Comparison of ENCODE assay signal across 15 cellular contexts in genomic region chr7:127035203-127035849, GRCh38.
"Had no signal": no experiment of that assay in that cellular context is flagged by ENCODE, and none has a peak within 500 bp of the region (broad histone marks: within the 10 kb centered on the region; RNA-seq: fewer than 3 reads in every experiment).

No MANE protein-coding gene starts in this region.

- H3K27me3 ChIP-seq: ascending aorta, thyroid gland, uterus had no signal

- H3K9me3 Mint-ChIP-seq: activated naive CD4-positive, alpha-beta T cell treated with anti-CD3 and anti-CD28 coated beads for 36 hours; activated naive CD8-positive, alpha-beta T cell treated with anti-CD3 and anti-CD28 coated beads, Interleukin-2, amount 50 U/mL, for 24 hours; activated T-helper 2 cell treated with anti-CD3 and anti-CD28 coated beads, Interferon-gamma antibody, Interleukin-2, Interleukin-4, amounts not matched to agents 10 μg/mL and 5 μg/mL and 100 μg/mL, durations not matched to agents 14 hours and 24 hours and 36 hours had no signal

- DNase-seq: activated CD4-positive, alpha-beta T cell treated with anti-CD3 and anti-CD28 coated beads, Interleukin-2, amount 50 U/mL, for 4 hours; activated CD4-positive, CD25-positive, alpha-beta regulatory T cell treated with anti-CD3 and anti-CD28 coated beads, Interleukin-2, amount 50 U/mL, for 72 hours; activated naive CD4-positive, alpha-beta T cell treated with anti-CD3 and anti-CD28 coated beads for 36 hours; activated naive CD8-positive, alpha-beta T cell treated with anti-CD3 and anti-CD28 coated beads, Interleukin-2, amount 50 U/mL, for 24 hours; activated T-cell treated with anti-CD3 and anti-CD28 coated beads, Interleukin-2, amount 50 U/mL, for 1 hour; dorsolateral prefrontal cortex; stimulated activated CD4-positive, alpha-beta T cell treated with anti-CD3 and anti-CD28 coated beads, Interleukin-12 subunit alpha, Interleukin-12 subunit beta, amount 100 ng/mL, for 4 hours; T-helper 1 cell; T1000; thyroid gland; uterus had no signal

- H3K4me1 Mint-ChIP-seq: activated naive CD8-positive, alpha-beta T cell treated with anti-CD3 and anti-CD28 coated beads, Interleukin-2, amount 50 U/mL, for 24 hours; neural crest cell; stimulated activated effector memory CD8-positive, alpha-beta T cell treated with anti-CD3 and anti-CD28 coated beads, Interleukin-12 subunit alpha, Interleukin-12 subunit beta, amount 100 ng/mL, for 72 hours had no signal

- H3K27ac ChIP-seq: ascending aorta, dorsolateral prefrontal cortex, thyroid gland, uterus had no signal

- H3K4me3 Mint-ChIP-seq: activated naive CD4-positive, alpha-beta T cell treated with anti-CD3 and anti-CD28 coated beads for 36 hours; activated naive CD8-positive, alpha-beta T cell treated with anti-CD3 and anti-CD28 coated beads, Interleukin-2, amount 50 U/mL, for 24 hours; neural crest cell; stimulated activated effector memory CD8-positive, alpha-beta T cell treated with anti-CD3 and anti-CD28 coated beads, Interleukin-12 subunit alpha, Interleukin-12 subunit beta, amount 100 ng/mL, for 72 hours had no signal

- H3K4me3 ChIP-seq: ascending aorta, dorsolateral prefrontal cortex, thyroid gland, uterus had no signal

- H3K4me1 ChIP-seq: ascending aorta, thyroid gland, uterus had no signal

- H3K27ac Mint-ChIP-seq: activated naive CD4-positive, alpha-beta T cell treated with anti-CD3 and anti-CD28 coated beads for 36 hours; activated naive CD8-positive, alpha-beta T cell treated with anti-CD3 and anti-CD28 coated beads, Interleukin-2, amount 50 U/mL, for 24 hours; activated T-helper 2 cell treated with anti-CD3 and anti-CD28 coated beads, Interferon-gamma antibody, Interleukin-2, Interleukin-4, amounts not matched to agents 10 μg/mL and 5 μg/mL and 100 μg/mL, durations not matched to agents 14 hours and 24 hours and 36 hours; stimulated activated effector memory CD8-positive, alpha-beta T cell treated with anti-CD3 and anti-CD28 coated beads, Interleukin-12 subunit alpha, Interleukin-12 subunit beta, amount 100 ng/mL, for 72 hours had no signal

- H3K36me3 Mint-ChIP-seq: stimulated activated effector memory CD8-positive, alpha-beta T cell treated with anti-CD3 and anti-CD28 coated beads, Interleukin-12 subunit alpha, Interleukin-12 subunit beta, amount 100 ng/mL, for 72 hours had no signal

- H3K36me3 ChIP-seq: ascending aorta, thyroid gland, uterus had no signal

- H3K9me3 ChIP-seq: ascending aorta, thyroid gland, uterus had no signal
